8 cellular contexts compared by ENCODE assay signal in genomic region chr3:49689046-49689886, GRCh38. TPM values are rescaled to one million over a fixed set of nuclear protein-coding genes. Genes with fewer than 3 reads are reported as not detected.
DNase-seq lines count a peak whose midpoint lies in the region; ATAC-seq and TF ChIP-seq lines count a peak whose summit lies in the region.

TSS of gene MST1 (minus strand) at chr3:49689474. CDS start at chr3:49688691, 783 bp downstream.
TSS of gene RNF123 (plus strand) at chr3:49689557. CDS start at chr3:49691166, 1,609 bp downstream.

- POLR2A ChIA-PET in CD8-positive, alpha-beta memory T cell (lab: Charles Lee): no interaction called here

- H3K36me3 ChIP-seq in CD8-positive, alpha-beta memory T cell (ENCODE audit: insufficient read depth, low read length): no peaks in the 10 kb centered on the region
- H3K36me3 ChIP-seq in Loucy (ENCODE audit: insufficient read depth, low read length): no peaks in the 10 kb centered on the region
- H3K36me3 ChIP-seq in neutrophil: peaks cover 14% of the 10 kb centered on the region
- peaks cover 5% of the 10 kb centered on the region for H3K36me3 ChIP-seq in suprapubic skin

- peak within 1 kb of the TSS; percentile 95 to 99 (median 96) for H3K27ac Mint-ChIP-seq in CD8-positive, alpha-beta memory T cell

- WGBS in suprapubic skin: 2% methylated on average over 7 of the region's 63 CpGs

- peak; percentile 43 for ATAC-seq in GM21717 (IDR thresholded peaks at IDR 0.05; ENCODE audit: unreplicated experiment)

- CTCF ChIA-PET in CD8-positive, alpha-beta memory T cell (lab: Charles Lee): interaction anchor here (1.7 kb wide), 1 partner anchor 150 kb away, joined by 4 read pairs; no protein-coding TSS in a partner anchor

- H3K36me3 Mint-ChIP-seq in CD8-positive, alpha-beta memory T cell: peaks cover 0 to 19% (median 1%) of the 10 kb centered on the region in 3 donors

- peak within 1 kb of the TSS; percentile 76 for H3K27ac ChIP-seq in CD8-positive, alpha-beta memory T cell (ENCODE audit: low read depth, low read length)
- H3K27ac ChIP-seq in neutrophil (peak within 1 kb of the TSS; percentile 67), suprapubic skin (peak within 1 kb of the TSS; percentile 64)

- peaks cover 6% of the 10 kb centered on the region for H4K20me1 ChIP-seq in Loucy (ENCODE audit: insufficient read depth, low read length, poor library complexity, severe bottlenecking)

- H3K27me3 ChIP-seq in CD8-positive, alpha-beta memory T cell (ENCODE audit: insufficient read depth, low read length, poor library complexity, severe bottlenecking): no peaks in the 10 kb centered on the region
- no peaks in the 10 kb centered on the region for H3K27me3 ChIP-seq in Loucy (ENCODE audit: insufficient read depth, low read length, poor library complexity, severe bottlenecking)
- H3K27me3 ChIP-seq in neutrophil: peaks cover 38% of the 10 kb centered on the region
- H3K27me3 ChIP-seq in suprapubic skin: no peaks in the 10 kb centered on the region

- no peak for TF ChIP-seq POLR2A in suprapubic skin (IDR thresholded peaks at IDR 0.05)

- DNase-seq in CD8-positive, alpha-beta memory T cell: peak; percentile 90 to 95 (median 92)
- peak; percentile 88 for DNase-seq in activated T-helper 1 cell treated with Interleukin-2 at 50 U/mL for 16 hours (ENCODE audit: low read depth)
- peak; percentile 86 to 97 for DNase-seq in foreskin fibroblast
- DNase-seq in suprapubic skin (ENCODE audit: low spot score in 2 of 2): peak; percentile 91 to 93
- no peak for DNase-seq in NCI-H2107 treated with DMSO at 0.1 percent for 48 hours (lab: John Stamatoyannopoulos, UW; ENCODE audit: unreplicated experiment)

- H3K27me3 Mint-ChIP-seq in CD8-positive, alpha-beta memory T cell: peaks cover 0 to 5% of the 10 kb centered on the region in 2 donors

- H3K9me3 ChIP-seq in CD8-positive, alpha-beta memory T cell (ENCODE audit: low read length): no peaks in the 10 kb centered on the region
- no peaks in the 10 kb centered on the region for H3K9me3 ChIP-seq in Loucy (ENCODE audit: insufficient read depth, low read depth, low read length)
- H3K9me3 ChIP-seq in neutrophil: no peaks in the 10 kb centered on the region
- no peaks in the 10 kb centered on the region for H3K9me3 ChIP-seq in suprapubic skin

- no peak for TF ChIP-seq EP300 in suprapubic skin (IDR thresholded peaks at IDR 0.05)

- H3K79me2 ChIP-seq in Loucy (ENCODE audit: insufficient read depth, low read length): peaks cover 21% of the 10 kb centered on the region

- H3K4me3 ChIP-seq in CD8-positive, alpha-beta memory T cell (ENCODE audit: low read length): peak within 1 kb of the TSS; percentile 97
- H3K4me3 ChIP-seq in Loucy (ENCODE audit: low read length, poor library complexity, severe bottlenecking) (peak within 1 kb of the TSS; percentile 96), foreskin fibroblast (ENCODE audit: low read depth in 1 of 2, low read length in 2 of 2) (peak within 1 kb of the TSS; percentile 93 to 98), neutrophil (ENCODE audit: low read depth in 1 of 2, low read length in 1 of 2) (peak within 1 kb of the TSS; percentile 95 to 99), suprapubic skin (peak within 1 kb of the TSS; percentile 99)

- TF ChIP-seq CTCF in Loucy (conservative IDR thresholded peaks at IDR 0.05; ENCODE audit: low read length): peak; percentile 34; the same call in 1 of the 2 replicates
- peak; percentile 40 for TF ChIP-seq CTCF in foreskin fibroblast (IDR thresholded peaks at IDR 0.05; ENCODE audit: low read depth, low read length)
- peak; percentile 52 for TF ChIP-seq CTCF in neutrophil (IDR thresholded peaks at IDR 0.05)
- TF ChIP-seq CTCF in suprapubic skin (IDR thresholded peaks at IDR 0.05): peak in 1 of 2 donors; percentile 29

- peak within 1 kb of the TSS; percentile 94 for H3K9ac ChIP-seq in Loucy (ENCODE audit: low read depth, low read length, poor library complexity, severe bottlenecking)

- no peaks in the 10 kb centered on the region for H3F3A ChIP-seq in Loucy (ENCODE audit: low read depth)

- H3K4me3 Mint-ChIP-seq in CD8-positive, alpha-beta memory T cell: peak within 1 kb of the TSS; percentile 94 to 98 (median 97)

- H3K4me1 ChIP-seq in CD8-positive, alpha-beta memory T cell (ENCODE audit: insufficient read depth, low read length): peaks cover 20% of the 10 kb centered on the region
- H3K4me1 ChIP-seq in Loucy (ENCODE audit: insufficient read depth, low read length, poor library complexity, severe bottlenecking) (peaks cover 6% of the 10 kb centered on the region), neutrophil (ENCODE audit: control insufficient read depth in 1 of 2, insufficient read depth in 1 of 2, low read depth in 1 of 2, low read length in 1 of 2) (peaks cover 24 to 28% of the 10 kb centered on the region in 2 experiments), suprapubic skin (peaks cover 48% of the 10 kb centered on the region)

- H3K4me2 ChIP-seq in Loucy (ENCODE audit: low read depth, low read length, poor library complexity, severe bottlenecking): peak within 1 kb of the TSS; percentile 97

- H3K4me1 Mint-ChIP-seq in CD8-positive, alpha-beta memory T cell: peaks cover 34 to 65% (median 41%) of the 10 kb centered on the region in 3 donors

- no peaks in the 10 kb centered on the region for H3K9me3 Mint-ChIP-seq in CD8-positive, alpha-beta memory T cell

- peak within 1 kb of the TSS; percentile 96 for H2AFZ ChIP-seq in Loucy (ENCODE audit: low read length)

- no peaks in the 10 kb centered on the region for H3K9me2 ChIP-seq in Loucy (replicated peaks; ENCODE audit: low read depth, low read length)

RNA-seq across cellular contexts. Expression of gene MST1, which starts in this region (rescaled TPM):
- 1 to 10 TPM; 6.0 to 8.5 TPM for total RNA-seq in CD8-positive, alpha-beta memory T cell
- polyA plus RNA-seq in CD8-positive, alpha-beta memory T cell: 0.31 TPM
- total RNA-seq in suprapubic skin: 10 to 100 TPM; 16.7 to 83.4 (median 21.9) TPM

RNA-seq across cellular contexts. Expression of gene RNF123, which starts in this region (rescaled TPM):
- total RNA-seq in CD8-positive, alpha-beta memory T cell: 10 to 100 TPM; 38.8 to 43.7 TPM
- 20.7 TPM for polyA plus RNA-seq in CD8-positive, alpha-beta memory T cell
- total RNA-seq in suprapubic skin: 10 to 100 TPM; 23.6 to 88.3 (median 33.9) TPM
